15 cellular contexts compared by ENCODE assay signal in the genomic region with DNA sequence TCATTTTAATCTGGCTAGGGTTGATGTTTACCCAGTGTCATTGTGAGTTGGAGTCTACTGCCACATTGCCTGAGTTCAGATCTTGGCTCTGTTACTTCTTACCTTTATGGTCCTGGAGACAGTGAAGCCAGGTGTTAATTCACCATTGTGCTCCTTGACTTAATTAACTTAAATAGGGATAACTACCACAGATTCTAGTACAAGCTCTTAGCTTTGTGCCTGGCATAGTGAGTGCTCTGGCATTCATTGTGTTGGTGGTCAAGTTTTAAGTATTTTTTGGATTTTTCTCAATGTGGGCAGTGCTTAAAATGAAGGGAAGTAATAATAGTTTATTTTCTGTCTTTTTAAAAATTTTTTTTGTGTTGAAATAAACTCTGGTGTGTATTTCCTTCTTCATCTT. TPM values are rescaled to one million over a fixed set of nuclear protein-coding genes. Genes with fewer than 3 reads are reported as not detected.
DNase-seq lines count a peak whose midpoint lies in the region; ATAC-seq, FAIRE-seq and TF ChIP-seq lines count a peak whose summit lies in the region.
"Had no signal": no experiment of that assay in that cellular context is flagged by ENCODE, and none has a peak within 500 bp of the region (broad histone marks: within the 10 kb centered on the region; RNA-seq: fewer than 3 reads in every experiment).

No MANE protein-coding gene starts in this region.

- H2AFZ ChIP-seq in GM23338 (no peak overlapping the region), mesenchymal stem cell (ENCODE audit: low read depth, low read length) (no peak overlapping the region)

- H4K20me1 ChIP-seq in GM23338 (replicated peaks; ENCODE audit: insufficient read depth) = peaks cover 80% of the 10 kb centered on the region

- TF ChIP-seq CTCF in A549 (IDR thresholded peaks at IDR 0.05) = no peak
- TF ChIP-seq CTCF in GM23338 (conservative IDR thresholded peaks at IDR 0.05; ENCODE audit: low read depth in 2 of 2) = no peak
- TF ChIP-seq CTCF in mucosa of descending colon (IDR thresholded peaks at IDR 0.05) = no peak

- no peak overlapping the region for H2BK5ac ChIP-seq in mesenchymal stem cell (ENCODE audit: low read depth, low read length, poor library complexity, severe bottlenecking)

- H3K4me3 ChIP-seq in A549 = peak overlapping the region; percentile 89; the same call in 1 of the 3 replicates
- H3K4me3 ChIP-seq in GM23338 = peak overlapping the region; percentile 95; the same call in 1 of the 2 replicates
- peak overlapping the region in 1 of 2 experiments; percentile 87 for H3K4me3 ChIP-seq in mesenchymal stem cell (ENCODE audit: insufficient read depth in 1 of 2, low read depth in 1 of 2, low read length in 2 of 2)
- no peak overlapping the region for H3K4me3 ChIP-seq in mucosa of descending colon
- H3K4me3 ChIP-seq: MG63, tibial nerve had no signal

- H3K36me3 ChIP-seq in GM23338 (ENCODE audit: insufficient read depth) (peaks cover 18% of the 10 kb centered on the region), mesenchymal stem cell (ENCODE audit: control insufficient read depth in 1 of 2, insufficient read depth in 2 of 2, low read depth in 1 of 2, low read length in 2 of 2) (peaks cover 21 to 80% of the 10 kb centered on the region in 2 experiments), mucosa of descending colon (ENCODE audit: low read depth) (no peaks in the 10 kb centered on the region)

- intact Hi-C loops in mucosa of descending colon (cut with DNase I, micrococcal nuclease) = no loop called here

- no peaks in the 10 kb centered on the region for H3K79me1 ChIP-seq in mesenchymal stem cell (replicated peaks; ENCODE audit: low read length, poor library complexity, severe bottlenecking)

- no peak for TF ChIP-seq POLR2A in A549 (IDR thresholded peaks at IDR 0.05; ENCODE audit: low read length)

- no peaks in the 10 kb centered on the region for H3K9me2 ChIP-seq in GM23338 (ENCODE audit: insufficient read depth)

- H2BK12ac ChIP-seq in mesenchymal stem cell (ENCODE audit: low read length in 2 of 2) = no peak overlapping the region

- FAIRE-seq in A549 (lab: Jason Lieb, UNC) = no peak
- FAIRE-seq: frontal cortex had no signal

- no peak overlapping the region for H3K4ac ChIP-seq in mesenchymal stem cell (ENCODE audit: low read depth in 1 of 2, low read length in 2 of 2)

- no peaks in the 10 kb centered on the region for H3K27me3 ChIP-seq in GM23338 (ENCODE audit: insufficient read depth)
- H3K27me3 ChIP-seq in mesenchymal stem cell (ENCODE audit: control insufficient read depth in 1 of 2, insufficient read depth in 1 of 2, low read length in 2 of 2) = no peaks in the 10 kb centered on the region
- H3K27me3 ChIP-seq: brain microvascular endothelial cell, MG63, tibial nerve had no signal

- H3K14ac ChIP-seq in mesenchymal stem cell (ENCODE audit: low read length in 2 of 2) = no peak overlapping the region

- H3K4me2 ChIP-seq in A549 = peak overlapping the region; percentile 96
- H3K4me2 ChIP-seq in GM23338 = peak overlapping the region; percentile 76
- H3K4me2 ChIP-seq in mesenchymal stem cell (ENCODE audit: low read length, poor library complexity, severe bottlenecking) = peak overlapping the region; percentile 10

- peaks cover 78% of the 10 kb centered on the region for H3K36me3 Mint-ChIP-seq in GM23338 (ENCODE audit: low read depth)
- H3K36me3 Mint-ChIP-seq in activated naive CD8-positive, alpha-beta T cell treated with anti-CD3 and anti-CD28 coated beads, Interleukin-2, amount 10 ng/mL, durations not matched to agents 7 days and 5 days = peaks cover 58% of the 10 kb centered on the region

- peaks cover 90% of the 10 kb centered on the region for H3K79me2 ChIP-seq in GM23338 (replicated peaks; ENCODE audit: insufficient read depth)

- CTCF ChIA-PET in A549 (lab: Yijun Ruan, JAX) = interaction anchor here (0.6 kb wide), 1 partner anchor 1456 kb away, joined by 3 read pairs; no protein-coding TSS in a partner anchor

- TF ChIP-seq EP300 in A549 (IDR thresholded peaks at IDR 0.05) = no peak

- no peak overlapping the region for H4K91ac ChIP-seq in mesenchymal stem cell (ENCODE audit: low read length)

- H3F3A ChIP-seq in GM23338 (replicated peaks; ENCODE audit: low read depth) = no peaks in the 10 kb centered on the region; the same call in 1 of the 2 replicates

- no peaks in the 10 kb centered on the region for H3K9me3 ChIP-seq in A549
- no peaks in the 10 kb centered on the region for H3K9me3 ChIP-seq in mesenchymal stem cell (ENCODE audit: control insufficient read depth, low read length)
- H3K9me3 ChIP-seq in mucosa of descending colon = no peaks in the 10 kb centered on the region
- H3K9me3 ChIP-seq: MG63, tibial nerve had no signal

- H2BK120ac ChIP-seq in mesenchymal stem cell (ENCODE audit: low read depth, low read length) = no peak overlapping the region

- H3K27me3 Mint-ChIP-seq in GM23338 (ENCODE audit: insufficient read depth, low read depth, poor library complexity) = peaks cover 16% of the 10 kb centered on the region
- H3K27me3 Mint-ChIP-seq in activated naive CD8-positive, alpha-beta T cell treated with anti-CD3 and anti-CD28 coated beads, Interleukin-2, amount 10 ng/mL, durations not matched to agents 7 days and 5 days = no peaks in the 10 kb centered on the region

- no peak overlapping the region for H3K23ac ChIP-seq in mesenchymal stem cell (ENCODE audit: low read length in 2 of 2)

- H3K27ac ChIP-seq in A549 = no peak overlapping the region
- H3K27ac ChIP-seq in GM23338 (ENCODE audit: low read depth) = no peak overlapping the region
- H3K27ac ChIP-seq in mesenchymal stem cell (ENCODE audit: low read length, poor library complexity, severe bottlenecking) = no peak overlapping the region
- H3K27ac ChIP-seq: brain microvascular endothelial cell had no signal

- H4K8ac ChIP-seq in mesenchymal stem cell (ENCODE audit: low read length) = no peak overlapping the region

- no peak for TF ChIP-seq RAD21 in A549 (conservative IDR thresholded peaks at IDR 0.05 in 1 of 2, IDR thresholded peaks at IDR 0.05 in 1 of 2)

- ATAC-seq in A549 (no peak), GM23338 (no peak), GM18519 (IDR thresholded peaks at IDR 0.05; ENCODE audit: low FRiP score, unreplicated experiment) (no peak), mucosa of descending colon (no peak)
- ATAC-seq in activated naive CD8-positive, alpha-beta T cell treated with anti-CD3 and anti-CD28 coated beads, Interleukin-2, amount 10 ng/mL, durations not matched to agents 7 days and 5 days (ENCODE audit: low read depth) = no peak

- H3K18ac ChIP-seq in mesenchymal stem cell (ENCODE audit: low read depth in 1 of 2, low read length in 2 of 2) = no peak overlapping the region

- H3K9me3 Mint-ChIP-seq in GM23338 = peaks cover 3% of the 10 kb centered on the region; the same call in 1 of the 3 replicates
- H3K9me3 Mint-ChIP-seq in activated naive CD8-positive, alpha-beta T cell treated with anti-CD3 and anti-CD28 coated beads, Interleukin-2, amount 10 ng/mL, durations not matched to agents 7 days and 5 days = no peaks in the 10 kb centered on the region

- no peak overlapping the region for H2BK15ac ChIP-seq in mesenchymal stem cell (ENCODE audit: low read depth, poor library complexity, severe bottlenecking)

- H3K4me3 Mint-ChIP-seq in GM23338 = peak overlapping the region; percentile 52
- peak overlapping the region; percentile 70 for H3K4me3 Mint-ChIP-seq in activated naive CD8-positive, alpha-beta T cell treated with anti-CD3 and anti-CD28 coated beads, Interleukin-2, amount 10 ng/mL, durations not matched to agents 7 days and 5 days

- H3K4me1 ChIP-seq in A549 = peaks cover 71% of the 10 kb centered on the region
- peaks cover 28% of the 10 kb centered on the region for H3K4me1 ChIP-seq in GM23338 (ENCODE audit: insufficient read depth)
- peaks cover 13% of the 10 kb centered on the region for H3K4me1 ChIP-seq in mesenchymal stem cell (ENCODE audit: control insufficient read depth, insufficient read depth, low read depth, low read length)
- peaks cover 68% of the 10 kb centered on the region for H3K4me1 ChIP-seq in mucosa of descending colon (ENCODE audit: low read depth)

- no peak overlapping the region for H2AK5ac ChIP-seq in mesenchymal stem cell (ENCODE audit: low read length, severe bottlenecking)

- no peak for DNase-seq in A549 (ENCODE audit: low read depth in 1 of 2, low spot score in 1 of 2)
- no peak for DNase-seq in GM23338 (ENCODE audit: low spot score)
- DNase-seq in activated naive CD8-positive, alpha-beta T cell treated with anti-CD3 and anti-CD28 coated beads, Interleukin-2, amount 10 ng/mL, durations not matched to agents 7 days and 5 days = no peak
- DNase-seq in mesenchymal stem cell = no peak
- no peak for DNase-seq in NCI-H226
- no peak for DNase-seq in SHP77 (lab: John Stamatoyannopoulos, UW)
- no peak for DNase-seq in mucosa of descending colon
- DNase-seq: brain microvascular endothelial cell; COR-L47; MG63; NCI-H82; stimulated activated CD4-positive, alpha-beta T cell treated with anti-CD3 and anti-CD28 coated beads, Interleukin-2, amount 100 ng/mL, for 48 hours had no signal

- H3K9ac ChIP-seq in mesenchymal stem cell (ENCODE audit: low read length) = peak overlapping the region; percentile 95

- no peak overlapping the region for H3K27ac Mint-ChIP-seq in GM23338
- H3K27ac Mint-ChIP-seq in activated naive CD8-positive, alpha-beta T cell treated with anti-CD3 and anti-CD28 coated beads, Interleukin-2, amount 10 ng/mL, durations not matched to agents 7 days and 5 days = peak overlapping the region; percentile 65

- H3K4me1 Mint-ChIP-seq in GM23338 = peaks cover 33% of the 10 kb centered on the region
- H3K4me1 Mint-ChIP-seq in activated naive CD8-positive, alpha-beta T cell treated with anti-CD3 and anti-CD28 coated beads, Interleukin-2, amount 10 ng/mL, durations not matched to agents 7 days and 5 days = peaks cover 54% of the 10 kb centered on the region

- POLR2A ChIA-PET in A549 (lab: Yijun Ruan, JAX) = interaction anchor here (1.0 kb wide), 1 partner anchor 48 kb away, joined by 3 read pairs; no protein-coding TSS in a partner anchor
- POLR2A ChIA-PET in activated naive CD8-positive, alpha-beta T cell treated with anti-CD3 and anti-CD28 coated beads, Interleukin-2, amount 10 ng/mL, durations not matched to agents 7 days and 5 days (lab: Charles Lee) = no interaction called here

RNA-seq across cellular contexts. Expression of gene HAPSTR1, which starts 4.6 kb away (rescaled TPM):
- polyA plus RNA-seq in A549 (2011; rRNA removed) (36.9 and 41.8 TPM in 2 replicates), A549 (2017; fragmentation: RNase III; extraction: RNeasy Plus Mini Kit Qiagen cat#74134 plus additional on column Dnase treatment) (22.4 to 24.4 TPM (median 22.9 TPM) in 3 replicates), GM23338 (2016; fragmentation: Nextera tagmentation; extraction: Ambion mirVana) (8.1 and 9.5 TPM in 2 replicates)
- polyA plus RNA-seq in A549 (2012; cell fraction: cytosol; rRNA removed) = 6.9 and 8.8 TPM in 2 replicates
- polyA plus RNA-seq in A549 (2012; cell fraction: nucleus; rRNA removed) = 5.1 and 9.1 TPM in 2 replicates
- 42.9 and 44.1 TPM in 2 replicates for polyA minus RNA-seq in A549 (2011; rRNA and poly(A)+ RNA removed)
- 66.0 and 66.3 TPM in 2 replicates for total RNA-seq in GM23338 (2014; rRNA removed; shearing (Covaris generic))
- total RNA-seq in activated naive CD8-positive, alpha-beta T cell treated with anti-CD3 and anti-CD28 coated beads, Interleukin-2, amount 10 ng/mL, durations not matched to agents 7 days and 5 days = 10 to 100 TPM; 71.6 to 72.2 TPM
- 43.4 TPM for polyA plus RNA-seq in mesenchymal stem cell (2013, experiment 1 of 2)
- polyA plus RNA-seq in mesenchymal stem cell (2013, experiment 2 of 2) = 42.6 TPM
- 10 to 100 TPM; 55.8 to 69.8 (median 56.0) TPM for total RNA-seq in mucosa of descending colon

Comparison
In these comparisons a context has a peak if more than half of its experiments do, and no peak if none do; other contexts are left out.
1. H3K4me2 ChIP-seq: peak in every context shown above with its lines; median percentile 96 in A549; 76 in GM23338; 10 in mesenchymal stem cell.